ENCODE assay signal across 9 cellular contexts in the genomic region with DNA sequence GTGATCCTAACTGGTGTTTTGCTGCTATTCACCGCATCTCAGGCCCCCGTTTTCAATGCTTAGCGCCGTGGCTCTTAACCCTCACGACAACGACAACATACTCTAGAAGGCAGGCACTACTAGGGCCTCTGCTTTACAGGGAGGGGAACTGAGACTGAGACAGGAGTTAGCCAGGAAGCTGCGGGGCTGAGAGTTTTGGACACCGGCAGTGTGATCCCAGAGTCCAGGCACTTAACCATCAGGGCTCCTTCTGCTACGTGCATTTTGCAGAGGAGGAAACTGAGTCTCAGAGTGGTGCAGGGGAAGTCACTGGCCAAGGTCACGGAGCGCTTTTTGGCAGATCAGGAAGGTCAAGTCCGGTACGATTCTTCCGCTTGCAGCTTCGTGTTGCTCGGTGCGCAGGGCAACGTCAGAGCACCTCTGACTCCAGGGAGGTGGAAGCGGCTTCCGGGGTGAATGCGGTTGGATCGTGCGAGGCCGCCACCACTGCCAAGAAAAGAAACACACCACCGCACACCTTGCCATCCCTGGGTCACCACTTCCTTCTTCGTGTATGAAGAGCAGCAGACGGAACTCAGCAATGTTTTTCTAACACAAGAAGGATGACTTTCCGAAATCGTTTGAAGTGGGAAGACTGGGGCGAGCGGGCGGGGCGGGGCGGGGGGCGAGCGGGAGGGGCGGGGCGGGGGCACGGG.
DNase-seq lines count a peak whose midpoint lies in the region; ATAC-seq, FAIRE-seq and TF ChIP-seq lines count a peak whose summit lies in the region.
"Had no signal": no experiment of that assay in that cellular context is flagged by ENCODE, and none has a peak within 500 bp of the region (broad histone marks: within the 10 kb centered on the region; RNA-seq: fewer than 3 reads in every experiment).

No MANE protein-coding gene starts in this region.

- peaks cover 62% of the 10 kb centered on the region for H3K27me3 ChIP-seq in smooth muscle cell (ENCODE audit: low read depth)

- no peaks in the 10 kb centered on the region for H3F3A ChIP-seq in smooth muscle cell (ENCODE audit: low read depth)

- WGBS in smooth muscle cell (ENCODE audit: low lambda C conversion rate), result 35% methylated on average over 37 of the region's 39 CpGs

- TF ChIP-seq CTCF in smooth muscle cell (IDR thresholded peaks at IDR 0.05; ENCODE audit: borderline replicate concordance, insufficient read depth, poor library complexity, severe bottlenecking), result no peak

- DNase-seq in GM12891 (ENCODE audit: insufficient read length, low spot score), result peak; percentile 70
- DNase-seq in activated CD4-positive, CD25-positive, alpha-beta regulatory T cell treated with anti-CD3 and anti-CD28 coated beads, Interleukin-2, amount 50 U/mL, for 16 hours (ENCODE audit: low read depth, low spot score), result peak; percentile 61
- peak; percentile 72 for DNase-seq in effector CD4-positive, alpha-beta T cell
- no peak for DNase-seq in smooth muscle cell (lab: John Stamatoyannopoulos, UW; ENCODE audit: unreplicated experiment)
- DNase-seq in NCI-H1105 treated with DMSO at 0.1 percent for 48 hours (lab: John Stamatoyannopoulos, UW), result no peak
- no peak for DNase-seq in NCI-H345 treated with DMSO at 0.1 percent for 48 hours (lab: John Stamatoyannopoulos, UW; ENCODE audit: unreplicated experiment)
- DNase-seq in NCI-H226, result no peak

- no peaks in the 10 kb centered on the region for H3K36me3 ChIP-seq in smooth muscle cell (ENCODE audit: low read depth)

- H3K27ac ChIP-seq in smooth muscle cell (ENCODE audit: low read depth), result no peak overlapping the region

- H3K9ac ChIP-seq in smooth muscle cell (ENCODE audit: low read depth), result no peak overlapping the region

- H4K20me1 ChIP-seq in smooth muscle cell (ENCODE audit: low read depth), result no peaks in the 10 kb centered on the region

- peak; percentile 98 for FAIRE-seq in GM12891 (lab: Jason Lieb, UNC)

- no peak; the same call in 1 of the 2 replicates for TF ChIP-seq POLR2A in GM12891 (IDR thresholded peaks at IDR 0.05; ENCODE audit: low read depth, low read length)

- H3K79me2 ChIP-seq in smooth muscle cell (ENCODE audit: low read depth), result no peaks in the 10 kb centered on the region

- peaks cover 12% of the 10 kb centered on the region for H3K4me1 ChIP-seq in smooth muscle cell (ENCODE audit: low read depth)

- peak; percentile 58 for ATAC-seq in HG02970 (IDR thresholded peaks at IDR 0.05; ENCODE audit: low FRiP score, unreplicated experiment)
- ATAC-seq: HCT116 had no signal

- H2AFZ ChIP-seq in smooth muscle cell (ENCODE audit: low read depth), result no peak overlapping the region

- H3K4me3 ChIP-seq in smooth muscle cell, result no peak overlapping the region

- peak overlapping the region; percentile 78 for H3K4me2 ChIP-seq in smooth muscle cell

- H3K9me3 ChIP-seq in smooth muscle cell (replicated peaks; ENCODE audit: low read depth), result no peaks in the 10 kb centered on the region

TF ChIP-seq in GM12891, 5 proteins besides CTCF, POLR2A, EP300 and RAD21:
- TF ChIP-seq SPI1 (IDR thresholded peaks at IDR 0.05; ENCODE audit: low read depth, low read length), result peak; percentile 87
- no peak for TF ChIP-seq POU2F2 (IDR thresholded peaks at IDR 0.05; ENCODE audit: low read depth, low read length)

Comparison
In these comparisons a context has a peak if more than half of its experiments do, and no peak if none do; other contexts are left out.
1. DNase-seq: peak in GM12891 (single experiment), activated CD4-positive, CD25-positive, alpha-beta regulatory T cell treated with anti-CD3 and anti-CD28 coated beads, Interleukin-2, amount 50 U/mL, for 16 hours (single experiment) and effector CD4-positive, alpha-beta T cell (single experiment); none in smooth muscle cell (single experiment), NCI-H1105 treated with DMSO at 0.1 percent for 48 hours (single experiment), NCI-H345 treated with DMSO at 0.1 percent for 48 hours (single experiment) and NCI-H226 (single experiment).